7 cellular contexts compared by ENCODE assay signal in genomic region chr12:56080556-56081138, GRCh38. TPM values are rescaled to one million over a fixed set of nuclear protein-coding genes. Genes with fewer than 3 reads are reported as not detected.
DNase-seq lines count a peak whose midpoint lies in the region; ATAC-seq, FAIRE-seq and TF ChIP-seq lines count a peak whose summit lies in the region.

No MANE protein-coding gene starts in this region.

- H3K27me3 Mint-ChIP-seq in activated naive CD8-positive, alpha-beta T cell, result no peaks in the 10 kb centered on the region
- H3K27me3 Mint-ChIP-seq in stimulated activated memory B cell treated with anti-CD40 and anti-IgM and Interleukin-4, amounts not matched to agents 10 μg/mL and 1 μg/mL and 100 μg/mL, for 72 hours, result peaks cover 27% of the 10 kb centered on the region

- H3K36me3 ChIP-seq in HUES64 (ENCODE audit: insufficient read depth, low read length) (peaks cover 13% of the 10 kb centered on the region), keratinocyte (ENCODE audit: control insufficient read depth in 2 of 2, extremely low read depth in 1 of 2, insufficient read depth in 2 of 2, low read length in 2 of 2) (peaks cover 0 to 8% of the 10 kb centered on the region in 2 experiments)

- dilution Hi-C loops in keratinocyte (cut with MboI; ENCODE audit: extremely low pct_ligation_motif_present, low sequenced_read_pairs), result no loop called here

- H3K9me3 ChIP-seq in HUES64 (ENCODE audit: insufficient read depth, low read depth, low read length) (peaks cover 2% of the 10 kb centered on the region; the same call in 1 of the 2 replicates), keratinocyte (ENCODE audit: control insufficient read depth, low read depth, low read length) (no peaks in the 10 kb centered on the region)

- DNase-seq in keratinocyte (ENCODE audit: low read depth, low spot score), result peak; percentile 54
- DNase-seq in inferior parietal cortex (ENCODE audit: extremely low spot score), result no peak

- H3K27ac ChIP-seq in HUES64 (ENCODE audit: low read depth, low read length) (peak overlapping the region; percentile 93; the same call in 1 of the 2 replicates), keratinocyte (ENCODE audit: control insufficient read depth, insufficient read depth, low read length) (peak overlapping the region; percentile 84)

- no peak for FAIRE-seq in keratinocyte (lab: Jason Lieb, UNC)

- WGBS in HUES64, result 2% methylated on average over 20 of the region's 20 CpGs

- no peaks in the 10 kb centered on the region for H3K9me3 Mint-ChIP-seq in activated naive CD8-positive, alpha-beta T cell (ENCODE audit: low read depth)
- H3K9me3 Mint-ChIP-seq in stimulated activated memory B cell treated with anti-CD40 and anti-IgM and Interleukin-4, amounts not matched to agents 10 μg/mL and 1 μg/mL and 100 μg/mL, for 72 hours, result no peaks in the 10 kb centered on the region

- no peaks in the 10 kb centered on the region; the same call in 1 of the 2 replicates for H3K27me3 ChIP-seq in HUES64 (ENCODE audit: insufficient read depth, low read length)
- no peaks in the 10 kb centered on the region for H3K27me3 ChIP-seq in keratinocyte (ENCODE audit: control insufficient read depth, extremely low read depth, insufficient read depth, low read length)

- H3K4me2 ChIP-seq in keratinocyte (ENCODE audit: control insufficient read depth, extremely low read depth, insufficient read depth, low read depth, low read length), result peak overlapping the region; percentile 93

- H3K9ac ChIP-seq in HUES64 (ENCODE audit: low read depth, low read length) (peak overlapping the region; percentile 82), keratinocyte (ENCODE audit: control insufficient read depth, extremely low read depth, insufficient read depth, low read length) (peak overlapping the region; percentile 83)

- peak overlapping the region; percentile 97 for H2AFZ ChIP-seq in keratinocyte (ENCODE audit: control insufficient read depth, low read length)

- H3K4me1 ChIP-seq in HUES64 (ENCODE audit: insufficient read depth, low read length) (peaks cover 17% of the 10 kb centered on the region; the same call in 1 of the 2 replicates), keratinocyte (ENCODE audit: control insufficient read depth, extremely low read depth, insufficient read depth, low read length) (peaks cover 10% of the 10 kb centered on the region)

- no peak overlapping the region for H3K27ac Mint-ChIP-seq in activated naive CD8-positive, alpha-beta T cell
- no peak overlapping the region for H3K27ac Mint-ChIP-seq in stimulated activated memory B cell treated with anti-CD40 and anti-IgM and Interleukin-4, amounts not matched to agents 10 μg/mL and 1 μg/mL and 100 μg/mL, for 72 hours

- H4K20me1 ChIP-seq in keratinocyte (ENCODE audit: control insufficient read depth, extremely low read depth, insufficient read depth, low read length), result no peaks in the 10 kb centered on the region

- no peak for TF ChIP-seq CTCF in keratinocyte (optimal IDR thresholded peaks at IDR 0.05 in 1 of 3, IDR thresholded peaks at IDR 0.05 in 1 of 3, conservative IDR thresholded peaks at IDR 0.05 in 1 of 3; ENCODE audit: extremely low read depth in 1 of 3, insufficient read depth in 2 of 3, low read length in 3 of 3)

- H3K4me1 Mint-ChIP-seq in activated naive CD8-positive, alpha-beta T cell (ENCODE audit: low read depth), result peaks cover 9% of the 10 kb centered on the region
- peaks cover 17% of the 10 kb centered on the region for H3K4me1 Mint-ChIP-seq in stimulated activated memory B cell treated with anti-CD40 and anti-IgM and Interleukin-4, amounts not matched to agents 10 μg/mL and 1 μg/mL and 100 μg/mL, for 72 hours

- no peaks in the 10 kb centered on the region for H3K79me2 ChIP-seq in keratinocyte (ENCODE audit: control insufficient read depth, insufficient read depth, low read length)

- H3K9me1 ChIP-seq in keratinocyte (ENCODE audit: control insufficient read depth, extremely low read depth, insufficient read depth, low read length), result no peaks in the 10 kb centered on the region

- no peak for ATAC-seq in stimulated activated memory B cell treated with anti-CD40 and anti-IgM and Interleukin-4, amounts not matched to agents 10 μg/mL and 1 μg/mL and 100 μg/mL, for 72 hours
- ATAC-seq in HG03196 (IDR thresholded peaks at IDR 0.05; ENCODE audit: unreplicated experiment) (no peak), GM21576 (IDR thresholded peaks at IDR 0.05; ENCODE audit: unreplicated experiment) (no peak)

- peak overlapping the region; percentile 82 for H3K4me3 Mint-ChIP-seq in activated naive CD8-positive, alpha-beta T cell
- peak overlapping the region; percentile 36 for H3K4me3 Mint-ChIP-seq in stimulated activated memory B cell treated with anti-CD40 and anti-IgM and Interleukin-4, amounts not matched to agents 10 μg/mL and 1 μg/mL and 100 μg/mL, for 72 hours

- H3K4me3 ChIP-seq in HUES64 (ENCODE audit: low read length), result peak overlapping the region; percentile 84
- H3K4me3 ChIP-seq in keratinocyte (ENCODE audit: control insufficient read depth in 2 of 3, extremely low read depth in 1 of 3, insufficient read depth in 2 of 3, low read depth in 1 of 3, low read length in 3 of 3), result peak overlapping the region; percentile 72 to 79 (median 79)

- no peaks in the 10 kb centered on the region for H3K36me3 Mint-ChIP-seq in activated naive CD8-positive, alpha-beta T cell
- no peaks in the 10 kb centered on the region for H3K36me3 Mint-ChIP-seq in stimulated activated memory B cell treated with anti-CD40 and anti-IgM and Interleukin-4, amounts not matched to agents 10 μg/mL and 1 μg/mL and 100 μg/mL, for 72 hours

RNA-seq across cellular contexts. Expression of gene ERBB3, which starts 0.7 kb away (rescaled TPM):
- polyA plus RNA-seq in HUES64 (2013, experiment 1 of 2), result 21.1 TPM
- polyA plus RNA-seq in HUES64 (2013, experiment 2 of 2), result 26.2 TPM
- 13.6 to 19.8 TPM (median 16.4 TPM) in 3 replicates for polyA plus RNA-seq in keratinocyte
- 90.3 TPM for polyA plus RNA-seq in keratinocyte (2011; ENCODE audit: low read depth)
- polyA plus RNA-seq in keratinocyte (2011; cell fraction: cytosol; rRNA removed), result 6.1 and 8.6 TPM in 2 replicates
- 41.3 and 45.7 TPM in 2 replicates for polyA plus RNA-seq in keratinocyte (2011; cell fraction: nucleus; rRNA removed)
- 9.1 and 57.6 TPM in 2 replicates for polyA plus RNA-seq in keratinocyte (2012; ENCODE audit: low replicate concordance)
- polyA minus RNA-seq in keratinocyte, result 38.3 to 51.4 TPM (median 46.2 TPM) in 3 replicates
- 10.6 TPM for polyA minus RNA-seq in keratinocyte (2011; cell fraction: cytosol; rRNA and poly(A)+ RNA removed)
- 33.0 and 47.2 TPM in 2 replicates for polyA minus RNA-seq in keratinocyte (2011; cell fraction: nucleus; rRNA and poly(A)+ RNA removed)

RNA-seq across cellular contexts. Expression of gene PA2G4, which starts 23.7 kb away (rescaled TPM):
- 241 TPM for polyA plus RNA-seq in HUES64 (2013, experiment 1 of 2)
- polyA plus RNA-seq in HUES64 (2013, experiment 2 of 2), result 231 TPM
- 247 to 505 TPM (median 480 TPM) in 3 replicates for polyA plus RNA-seq in keratinocyte
- 147 TPM for polyA plus RNA-seq in keratinocyte (2011; ENCODE audit: low read depth)
- polyA plus RNA-seq in keratinocyte (2011; cell fraction: cytosol; rRNA removed), result 318 and 422 TPM in 2 replicates
- 225 and 331 TPM in 2 replicates for polyA plus RNA-seq in keratinocyte (2011; cell fraction: nucleus; rRNA removed)
- polyA plus RNA-seq in keratinocyte (2012; ENCODE audit: low replicate concordance), result 153 and 296 TPM in 2 replicates
- 43.9 to 207 TPM (median 82.7 TPM) in 3 replicates for polyA minus RNA-seq in keratinocyte
- 155 TPM for polyA minus RNA-seq in keratinocyte (2011; cell fraction: cytosol; rRNA and poly(A)+ RNA removed)
- 48.2 and 81.0 TPM in 2 replicates for polyA minus RNA-seq in keratinocyte (2011; cell fraction: nucleus; rRNA and poly(A)+ RNA removed)

RNA-seq across cellular contexts. Expression of gene RPL41, which starts 35.8 kb away (rescaled TPM):
- 4,327 TPM for polyA plus RNA-seq in HUES64 (2013, experiment 1 of 2)
- 4,532 TPM for polyA plus RNA-seq in HUES64 (2013, experiment 2 of 2)
- polyA plus RNA-seq in keratinocyte, result 7,566 to 10,481 TPM (median 10,062 TPM) in 3 replicates
- polyA plus RNA-seq in keratinocyte (2011; ENCODE audit: low read depth), result 3,262 TPM
- polyA plus RNA-seq in keratinocyte (2011; cell fraction: cytosol; rRNA removed), result 13,641 and 15,426 TPM in 2 replicates
- polyA plus RNA-seq in keratinocyte (2011; cell fraction: nucleus; rRNA removed), result 4,005 and 4,039 TPM in 2 replicates
- polyA plus RNA-seq in keratinocyte (2012; ENCODE audit: low replicate concordance), result 7,260 and 8,127 TPM in 2 replicates
- polyA minus RNA-seq in keratinocyte, result 1,408 to 2,195 TPM (median 1,503 TPM) in 3 replicates
- 1,298 TPM for polyA minus RNA-seq in keratinocyte (2011; cell fraction: cytosol; rRNA and poly(A)+ RNA removed)
- 272 and 374 TPM in 2 replicates for polyA minus RNA-seq in keratinocyte (2011; cell fraction: nucleus; rRNA and poly(A)+ RNA removed)

RNA-seq across cellular contexts. Expression of gene ZC3H10, which starts 37.4 kb away (rescaled TPM):
- polyA plus RNA-seq in HUES64 (2013, experiment 1 of 2), result 3.6 TPM
- 3.9 TPM for polyA plus RNA-seq in HUES64 (2013, experiment 2 of 2)
- polyA plus RNA-seq in keratinocyte, result 0.81 to 1.0 TPM (median 0.85 TPM) in 3 replicates
- 0.89 TPM for polyA plus RNA-seq in keratinocyte (2011; ENCODE audit: low read depth)
- 0.43 and 0.44 TPM in 2 replicates for polyA plus RNA-seq in keratinocyte (2011; cell fraction: cytosol; rRNA removed)
- 1.1 and 1.2 TPM in 2 replicates for polyA plus RNA-seq in keratinocyte (2011; cell fraction: nucleus; rRNA removed)
- 1.0 and 1.2 TPM in 2 replicates for polyA plus RNA-seq in keratinocyte (2012; ENCODE audit: low replicate concordance)
- polyA minus RNA-seq in keratinocyte, result 0.96 to 3.8 TPM (median 3.7 TPM) in 3 replicates
- 0.58 TPM for polyA minus RNA-seq in keratinocyte (2011; cell fraction: cytosol; rRNA and poly(A)+ RNA removed)
- 0.95 and 1.2 TPM in 2 replicates for polyA minus RNA-seq in keratinocyte (2011; cell fraction: nucleus; rRNA and poly(A)+ RNA removed)

RNA-seq across cellular contexts. Expression of gene RPS26, which starts 38.9 kb away (rescaled TPM):
- 2,096 TPM for polyA plus RNA-seq in HUES64 (2013, experiment 1 of 2)
- polyA plus RNA-seq in HUES64 (2013, experiment 2 of 2), result 2,046 TPM
- polyA plus RNA-seq in keratinocyte, result 663 to 1,841 TPM (median 663 TPM) in 3 replicates
- 187 TPM for polyA plus RNA-seq in keratinocyte (2011; ENCODE audit: low read depth)
- 965 and 1,489 TPM in 2 replicates for polyA plus RNA-seq in keratinocyte (2011; cell fraction: cytosol; rRNA removed)
- polyA plus RNA-seq in keratinocyte (2011; cell fraction: nucleus; rRNA removed), result 341 and 432 TPM in 2 replicates
- polyA plus RNA-seq in keratinocyte (2012; ENCODE audit: low replicate concordance), result 770 and 1,354 TPM in 2 replicates
- polyA minus RNA-seq in keratinocyte, result 74.3 to 840 TPM (median 694 TPM) in 3 replicates
- polyA minus RNA-seq in keratinocyte (2011; cell fraction: cytosol; rRNA and poly(A)+ RNA removed), result 114 TPM
- polyA minus RNA-seq in keratinocyte (2011; cell fraction: nucleus; rRNA and poly(A)+ RNA removed), result 52.5 and 65.2 TPM in 2 replicates
